In genomic region chr7:47762746-47763062, GRCh38 we compare ENCODE assay signal across 1 cellular context.
TF ChIP-seq lines count a peak whose summit lies in the region.

No MANE protein-coding gene starts in this region.

TF ChIP-seq in HCT116, 20 proteins besides CTCF, POLR2A, EP300 and RAD21 (continued from another document):
- TF ChIP-seq ZBTB33 (IDR thresholded peaks at IDR 0.05; ENCODE audit: extremely low read depth, insufficient replicate concordance, low read length): no peak
- no peak for TF ChIP-seq TCF7L2 (IDR thresholded peaks at IDR 0.05; ENCODE audit: borderline replicate concordance, extremely low read depth, insufficient read depth, insufficient read length)
TF ChIP-seq in HCT116: peak in this region for 0.
